ENCODE assay signal across 20 cellular contexts in genomic region chr4:155818639-155819038, GRCh38. TPM values are rescaled to one million over a fixed set of nuclear protein-coding genes. Genes with fewer than 3 reads are reported as not detected.
DNase-seq lines count a peak whose midpoint lies in the region; FAIRE-seq and TF ChIP-seq lines count a peak whose summit lies in the region.
"Had no signal": no experiment of that assay in that cellular context is flagged by ENCODE, and none has a peak within 500 bp of the region (broad histone marks: within the 10 kb centered on the region; RNA-seq: fewer than 3 reads in every experiment).

No MANE protein-coding gene starts in this region.

- H3K27me3 ChIP-seq in bronchial epithelial cell (ENCODE audit: control insufficient read depth, insufficient read depth, low read length) = peaks cover 2% of the 10 kb centered on the region
- H3K27me3 ChIP-seq: SJCRH30 had no signal

- in situ Hi-C loops in ACHN (cut with HindIII; ENCODE audit: low pct_ligation_motif_present, low pct_unique_long_range_greater_than_20kb, low sequenced_read_pairs) = no loop called here

- no peak for TF ChIP-seq CTCF in bronchial epithelial cell (IDR thresholded peaks at IDR 0.05; ENCODE audit: insufficient read depth, low read length, severe bottlenecking)
- no peak for TF ChIP-seq CTCF in osteocyte (IDR thresholded peaks at IDR 0.05)

- no peak overlapping the region for H3K4me3 Mint-ChIP-seq in osteocyte (ENCODE audit: unreplicated experiment)

- no peaks in the 10 kb centered on the region for H3K27me3 Mint-ChIP-seq in osteocyte (ENCODE audit: unreplicated experiment)

- H3K4me1 Mint-ChIP-seq in osteocyte (ENCODE audit: unreplicated experiment) = peaks cover 17% of the 10 kb centered on the region

- H3K36me3 Mint-ChIP-seq in osteocyte (ENCODE audit: unreplicated experiment) = no peaks in the 10 kb centered on the region

- H3K36me3 ChIP-seq in bronchial epithelial cell (ENCODE audit: control insufficient read depth, insufficient read depth, low read length) = no peaks in the 10 kb centered on the region
- H3K36me3 ChIP-seq: SJCRH30 had no signal

- peak overlapping the region; percentile 5 for H3K27ac Mint-ChIP-seq in osteocyte (ENCODE audit: unreplicated experiment)

- peak; percentile 6 for DNase-seq in GM03348 (ENCODE audit: low spot score)
- DNase-seq in bronchial epithelial cell (ENCODE audit: low read depth) = peak; percentile 42
- peak; percentile 64 for DNase-seq in fibroblast of gingiva (ENCODE audit: low read depth)
- DNase-seq in osteocyte (ENCODE audit: extremely low spot score, unreplicated experiment) = no peak
- DNase-seq in retina = no peak
- DNase-seq in ACHN = no peak
- no peak for DNase-seq in globus pallidus (ENCODE audit: low spot score)
- DNase-seq: DND-41, NCI-H1105 treated with DMSO at 0.1 percent for 48 hours, NCI-H187 treated with DMSO at 0.1 percent for 48 hours, NCI-H446, NCI-H69, OCI-M1, RPMI8226, SJCRH30 had no signal

- FAIRE-seq in bronchial epithelial cell (lab: Jason Lieb, UNC) = no peak
- FAIRE-seq: A204.1, G401.6, GM12878, GM18507, H1 had no signal

- no peaks in the 10 kb centered on the region for H3K9me3 Mint-ChIP-seq in osteocyte (ENCODE audit: unreplicated experiment)

- no peak overlapping the region for H3K4me3 ChIP-seq in bronchial epithelial cell (ENCODE audit: low read depth, low read length)
- H3K4me3 ChIP-seq: GM12878, SJCRH30 had no signal

RNA-seq across cellular contexts. Expression of gene ASIC5, which starts 47.4 kb away (rescaled TPM):
- not detected in 2 replicates for total RNA-seq in bronchial epithelial cell
- not detected in 2 replicates for total RNA-seq in osteocyte
- total RNA-seq: GM12878, H1, SJCRH30 had no signal

RNA-seq across cellular contexts. Expression of gene GUCY1B1, which starts 59.8 kb away (rescaled TPM):
- 2.1 and 4.6 TPM in 2 replicates for total RNA-seq in bronchial epithelial cell
- 11.5 and 13.2 TPM in 2 replicates for total RNA-seq in osteocyte

Comparison
In these comparisons a context has a peak if more than half of its experiments do, and no peak if none do; other contexts are left out.
1. DNase-seq: peak in GM03348 (single experiment), bronchial epithelial cell (single experiment) and fibroblast of gingiva (single experiment); none in osteocyte (single experiment), retina (single experiment), ACHN (single experiment) and globus pallidus (single experiment).